Comparison of ENCODE assay signal across 24 cellular contexts in genomic region chr5:168669668-168670378, GRCh38.
DNase-seq lines count a peak whose midpoint lies in the region; ATAC-seq, FAIRE-seq and TF ChIP-seq lines count a peak whose summit lies in the region.
"Had no signal": no experiment of that assay in that cellular context is flagged by ENCODE, and none has a peak within 500 bp of the region (broad histone marks: within the 10 kb centered on the region; RNA-seq: fewer than 3 reads in every experiment).

No MANE protein-coding gene starts in this region.

- H3K79me2 ChIP-seq in HepG2 (ENCODE audit: insufficient read depth, low read length) (no peaks in the 10 kb centered on the region), K562 (ENCODE audit: control insufficient read depth, insufficient read depth, low read length) (no peaks in the 10 kb centered on the region), trophoblast cell (ENCODE audit: control insufficient read depth, insufficient read depth, low read length, poor library complexity) (no peaks in the 10 kb centered on the region)

- no peaks in the 10 kb centered on the region for H3K9me3 ChIP-seq in HepG2 (ENCODE audit: low read length)
- H3K9me3 ChIP-seq in right lobe of liver: no peaks in the 10 kb centered on the region
- no peaks in the 10 kb centered on the region for H3K9me3 ChIP-seq in K562 (replicated peaks; ENCODE audit: control insufficient read depth, insufficient read depth, low read depth, low read length)
- peaks cover 5% of the 10 kb centered on the region for H3K9me3 ChIP-seq in trophoblast cell (ENCODE audit: insufficient read depth, low read depth, low read length)
- H3K9me3 ChIP-seq: BE2C had no signal

- H4K20me1 ChIP-seq in HepG2 (ENCODE audit: insufficient read depth, low read length) (no peaks in the 10 kb centered on the region), K562 (replicated peaks; ENCODE audit: control insufficient read depth, insufficient read depth, low read length) (0 out of 2 replicates have a peak, but pooled peaks cover 4% of the 10 kb centered on the region)

- POLR2A ChIA-PET in HepG2 (lab: Yijun Ruan, JAX): no interaction called here
- POLR2A ChIA-PET in K562 (lab: Yijun Ruan, JAX): interaction anchor here (0.6 kb wide), 1 partner anchor 94 kb away, joined by 3 read pairs; no protein-coding TSS in a partner anchor

- no peak overlapping the region for H2AK5ac ChIP-seq in trophoblast cell (ENCODE audit: low read length)

- no peaks in the 10 kb centered on the region for H3K9me1 ChIP-seq in K562 (ENCODE audit: control insufficient read depth, insufficient read depth, low read length)

- ATAC-seq in HepG2: peak; percentile 64
- no peak for ATAC-seq in right lobe of liver
- ATAC-seq in K562: no peak
- ATAC-seq: GM23338 had no signal

- H3K23ac ChIP-seq in trophoblast cell (ENCODE audit: low read length): no peak overlapping the region

- no peaks in the 10 kb centered on the region for H3K4me1 ChIP-seq in HepG2 (ENCODE audit: insufficient read depth, low read length)
- no peaks in the 10 kb centered on the region for H3K4me1 ChIP-seq in right lobe of liver
- peaks cover 0 to 6% of the 10 kb centered on the region in 2 experiments; a peak in 1 of 5 replicates for H3K4me1 ChIP-seq in K562 (replicated peaks in 1 of 2; ENCODE audit: control insufficient read depth in 2 of 2, insufficient read depth in 2 of 2, low read length in 2 of 2)
- no peaks in the 10 kb centered on the region for H3K4me1 ChIP-seq in trophoblast cell (ENCODE audit: control insufficient read depth in 1 of 2, insufficient read depth in 2 of 2, low read length in 2 of 2)
- H3K4me1 ChIP-seq: BE2C had no signal

- H2BK120ac ChIP-seq in trophoblast cell (ENCODE audit: insufficient read depth, low read length, poor library complexity): no peak overlapping the region

- H4K12ac ChIP-seq in trophoblast cell (ENCODE audit: low read depth, low read length): no peak overlapping the region

- no peak overlapping the region for H2BK5ac ChIP-seq in trophoblast cell (ENCODE audit: low read depth, low read length, poor library complexity)

- H2AFZ ChIP-seq in HepG2 (ENCODE audit: low read length): no peak overlapping the region
- H2AFZ ChIP-seq in K562 (ENCODE audit: low read depth, low read length): no peak overlapping the region
- no peak overlapping the region for H2AFZ ChIP-seq in trophoblast cell (ENCODE audit: insufficient read depth, low read length, poor library complexity)

- WGBS in HepG2 (ENCODE audit: low lambda C conversion rate): 68% methylated on average over 3 of the region's 6 CpGs
- 80% methylated on average over 1 of the region's 6 CpGs for WGBS in right lobe of liver (ENCODE audit: insufficient coverage, low coverage, low lambda C conversion rate, missing lambda C conversion rate)
- 1% methylated on average over 6 of the region's 6 CpGs for WGBS in K562 (ENCODE audit: insufficient coverage, low coverage, missing lambda C conversion rate)
- WGBS in trophoblast cell (ENCODE audit: extremely low coverage, insufficient coverage, insufficient read length): no CpG with 5 or more reads among the region's 6 CpGs

- no peak overlapping the region for H2BK12ac ChIP-seq in trophoblast cell (ENCODE audit: low read length)

- H3K4me2 ChIP-seq in HepG2 (ENCODE audit: low read depth, low read length) (no peak overlapping the region), K562 (ENCODE audit: insufficient read depth, low read length) (no peak overlapping the region), trophoblast cell (ENCODE audit: low read length) (no peak overlapping the region)
- H3K4me2 ChIP-seq: GM23338 had no signal

- no peaks in the 10 kb centered on the region for H3K79me1 ChIP-seq in trophoblast cell (ENCODE audit: low read length)

- H3K14ac ChIP-seq in trophoblast cell (ENCODE audit: low read length): no peak overlapping the region

- DNase-seq in HepG2 (ENCODE audit: low spot score) (no peak), right lobe of liver (no peak), K562 (ENCODE audit: extremely low read depth in 1 of 4, low spot score in 3 of 4) (no peak), trophoblast cell (no peak), GM12892 (ENCODE audit: insufficient read length) (no peak), NCI-H2107 treated with DMSO at 0.1 percent for 48 hours (lab: John Stamatoyannopoulos, UW; ENCODE audit: unreplicated experiment) (no peak)
- DNase-seq: ACHN; BE2C; C1 segment of cervical spinal cord; CD4-positive, CD25-positive, alpha-beta regulatory T cell; CD8-positive, alpha-beta memory T cell; COR-L47; DMS 273 treated with DMSO at 0.1 percent for 48 hours; DMS53; DND-41; EL; HFFc6; IMR-90 had no signal

- intact Hi-C loops in HepG2 (cut with micrococcal nuclease; ENCODE audit: unreplicated experiment) (loop anchor here (5.0 kb wide), 1 partner anchor 93 kb away; the partner anchor contains the start of gene PANK3), right lobe of liver (cut with DNase I) (loop anchor here in 1 of 2 donors (10.0 kb wide), 1 partner anchor 635 kb away; the partner anchor contains the start of gene SLIT3), K562 (cut with micrococcal nuclease) (no loop called here)

- H3K4me3 ChIP-seq in HepG2 (replicated peaks in 1 of 3; ENCODE audit: insufficient read depth in 1 of 3, low read depth in 2 of 3, low read length in 3 of 3) (no peak overlapping the region), right lobe of liver (no peak overlapping the region), K562 (no peak overlapping the region), trophoblast cell (ENCODE audit: low read depth, low read length) (no peak overlapping the region)
- H3K4me3 ChIP-seq: GM23338 had no signal

- H4K8ac ChIP-seq in trophoblast cell (ENCODE audit: low read depth, low read length): no peak overlapping the region

- no peak for FAIRE-seq in HepG2 (lab: Jason Lieb, UNC)
- FAIRE-seq in K562 (lab: Jason Lieb, UNC): no peak
- FAIRE-seq in GM12892 (lab: Jason Lieb, UNC): no peak
- FAIRE-seq: A204.1, GM12891, GM18507, H54 had no signal

- H3K27ac ChIP-seq in HepG2 (ENCODE audit: extremely low read length, insufficient read depth, low read length) (no peak overlapping the region), right lobe of liver (no peak overlapping the region), K562 (ENCODE audit: extremely low read depth, low read depth, low read length) (no peak overlapping the region), trophoblast cell (ENCODE audit: low read depth, low read length) (no peak overlapping the region)
- H3K27ac ChIP-seq: HL-60 had no signal

- TF ChIP-seq EP300 in HepG2 (IDR thresholded peaks at IDR 0.05; ENCODE audit: low read depth in 2 of 2, low read length in 2 of 2): no peak
- no peak for TF ChIP-seq EP300 in HepG2 (CRISPR knock-in tag; IDR thresholded peaks at IDR 0.05; ENCODE audit: borderline replicate concordance)
- TF ChIP-seq EP300 in K562 (IDR thresholded peaks at IDR 0.05; ENCODE audit: low read length): no peak

- BruUV-seq in HepG2 (replicated peaks; lab: Mats Ljungman, UMichigan) (no TSS peak), K562 (replicated peaks; lab: Mats Ljungman, UMichigan) (no TSS peak)

- TF ChIP-seq CTCF in HepG2 (CRISPR knock-in tag; IDR thresholded peaks at IDR 0.05): peak; percentile 64
- no peak for TF ChIP-seq CTCF in right lobe of liver (IDR thresholded peaks at IDR 0.05)
- TF ChIP-seq CTCF in K562 (IDR thresholded peaks at IDR 0.05 in 2 of 3, conservative IDR thresholded peaks at IDR 0.05 in 1 of 3; ENCODE audit: insufficient read depth in 2 of 3, low read depth in 1 of 3, low read length in 3 of 3): peak in 2 of 3 experiments; percentile 15 to 18; a peak in 2 of 6 replicates

- TF ChIP-seq POLR2A in HepG2 (IDR thresholded peaks at IDR 0.05; ENCODE audit: insufficient read depth in 1 of 2, low read depth in 2 of 2, low read length in 2 of 2): no peak
- TF ChIP-seq POLR2A in right lobe of liver (IDR thresholded peaks at IDR 0.05): no peak
- TF ChIP-seq POLR2A in K562 (conservative IDR thresholded peaks at IDR 0.05): no peak
- TF ChIP-seq POLR2A in GM12892 (IDR thresholded peaks at IDR 0.05; ENCODE audit: low read depth, low read length): no peak

- H3K9ac ChIP-seq in HepG2 (ENCODE audit: insufficient read depth, low read depth, low read length): no peak overlapping the region
- H3K9ac ChIP-seq in K562 (ENCODE audit: insufficient read depth in 1 of 2, low read depth in 2 of 2, low read length in 2 of 2): no peak overlapping the region
- peak overlapping the region; percentile 6 for H3K9ac ChIP-seq in trophoblast cell (ENCODE audit: low read length)

- H3K18ac ChIP-seq in trophoblast cell (ENCODE audit: low read length): no peak overlapping the region

- H3K4ac ChIP-seq in trophoblast cell (ENCODE audit: low read depth, low read length): no peak overlapping the region

- H4K91ac ChIP-seq in trophoblast cell (ENCODE audit: low read depth, low read length): no peak overlapping the region

- in situ Hi-C loops in HepG2 (cut with HindIII; ENCODE audit: extremely low pct_ligation_motif_present, low pct_unique_long_range_greater_than_20kb): loop anchor here (10.0 kb wide), 1 partner anchor 635 kb away; the partner anchor contains the start of gene SLIT3
- in situ Hi-C loops in K562 (cut with MboI): loop anchor here (25.0 kb wide), 1 partner anchor 408 kb away; no protein-coding TSS in a partner anchor

- CTCF ChIA-PET in HepG2 (lab: Yijun Ruan, JAX; ENCODE audit: low intra/inter-chr PET ratio, low total read pairs) (no interaction called here), K562 (lab: Yijun Ruan, JAX; ENCODE audit: low intra/inter-chr PET ratio) (no interaction called here)

- H3K36me3 ChIP-seq in HepG2 (replicated peaks in 1 of 2; ENCODE audit: control insufficient read depth in 1 of 2, insufficient read depth in 2 of 2, low read length in 2 of 2) (no peaks in the 10 kb centered on the region), right lobe of liver (no peaks in the 10 kb centered on the region), K562 (ENCODE audit: control insufficient read depth, insufficient read depth, low read length) (no peaks in the 10 kb centered on the region), trophoblast cell (ENCODE audit: control insufficient read depth in 1 of 2, insufficient read depth in 2 of 2, low read length in 2 of 2) (peaks cover 41 to 51% of the 10 kb centered on the region in 2 experiments)

- TF ChIP-seq RAD21 in HepG2 (CRISPR knock-in tag; IDR thresholded peaks at IDR 0.05) (no peak), K562 (CRISPR knock-in tag; conservative IDR thresholded peaks at IDR 0.05 in 1 of 2, IDR thresholded peaks at IDR 0.05 in 1 of 2) (peak in 1 of 2 experiments; percentile 35; a peak in 2 of 4 replicates)

- H3K27me3 ChIP-seq in HepG2 (ENCODE audit: control insufficient read depth in 1 of 2, insufficient read depth in 2 of 2, low read length in 2 of 2): no peaks in the 10 kb centered on the region; a peak in 1 of 5 replicates
- H3K27me3 ChIP-seq in right lobe of liver: no peaks in the 10 kb centered on the region
- H3K27me3 ChIP-seq in K562 (ENCODE audit: control insufficient read depth in 2 of 2, insufficient read depth in 2 of 2, low read length in 2 of 2): peaks cover 4 to 36% of the 10 kb centered on the region in 2 experiments
- H3K27me3 ChIP-seq in trophoblast cell (ENCODE audit: insufficient read depth, low read length): no peaks in the 10 kb centered on the region
- H3K27me3 ChIP-seq: BE2C had no signal

TF ChIP-seq in HepG2, 621 proteins besides CTCF, POLR2A, EP300 and RAD21 (continues in another document):
- TF ChIP-seq ADNP (CRISPR knock-in tag; IDR thresholded peaks at IDR 0.05) (no peak), SATB2 (CRISPR knock-in tag; IDR thresholded peaks at IDR 0.05) (no peak)

Comparison
In these comparisons a context has a peak if more than half of its experiments do, and no peak if none do; other contexts are left out.
1. CTCF ChIP-seq: peak in HepG2 (single experiment) and K562 (2 of 3); none in right lobe of liver (0 of 4).
2. Of the 241 proteins assayed by ChIP-seq in both HepG2 and K562: peak only in HepG2: SMC3 and STAG1; only in K562: none; in both: CTCF; in neither: 237; mixed calls (peak in some experiments, not most) for 1.